Comparison of ENCODE assay signal across 12 cellular contexts in the genomic region with DNA sequence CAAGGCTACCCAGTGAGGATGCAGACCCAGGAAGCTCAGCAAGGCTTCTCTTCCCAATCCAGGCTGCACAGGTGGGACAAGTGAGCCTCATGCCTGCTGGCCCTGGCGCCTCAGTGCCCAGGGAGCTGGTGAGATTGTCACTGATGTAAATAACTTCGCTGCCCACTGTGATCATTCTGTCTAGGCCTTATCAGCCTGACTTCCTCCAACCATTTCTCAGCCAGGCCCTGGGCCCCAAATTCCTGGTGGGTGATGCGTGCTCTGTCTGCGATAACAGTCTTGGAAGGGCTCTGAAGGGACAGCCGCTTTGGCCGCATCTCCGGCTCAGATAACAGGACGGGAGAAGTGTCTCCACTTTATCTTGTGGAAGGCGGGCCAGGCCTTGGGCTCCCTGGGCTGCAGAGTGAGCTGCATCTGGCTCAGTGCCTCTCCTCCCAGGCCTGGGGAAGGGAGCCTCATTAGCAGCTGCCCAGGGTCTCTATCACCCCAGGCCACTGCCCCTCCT. TPM values are rescaled to one million over a fixed set of nuclear protein-coding genes. Genes with fewer than 3 reads are reported as not detected.
DNase-seq lines count a peak whose midpoint lies in the region; ATAC-seq and TF ChIP-seq lines count a peak whose summit lies in the region.
"Had no signal": no experiment of that assay in that cellular context is flagged by ENCODE, and none has a peak within 500 bp of the region (broad histone marks: within the 10 kb centered on the region; RNA-seq: fewer than 3 reads in every experiment).

No MANE protein-coding gene starts in this region.

- H3K36me3 ChIP-seq in GM23338 (ENCODE audit: insufficient read depth) (peaks cover 6% of the 10 kb centered on the region; the same call in 1 of the 2 replicates), SK-N-SH (replicated peaks in 1 of 2; ENCODE audit: control insufficient read depth in 1 of 2, insufficient read depth in 2 of 2, low read length in 1 of 2) (no peaks in the 10 kb centered on the region), cardiac muscle cell (no peaks in the 10 kb centered on the region), trophoblast cell (ENCODE audit: control insufficient read depth in 1 of 2, insufficient read depth in 2 of 2, low read length in 2 of 2) (no peaks in the 10 kb centered on the region)

- H3K4me1 Mint-ChIP-seq in GM23338 = peaks cover 35% of the 10 kb centered on the region

- DNase-seq in GM23338 (ENCODE audit: low spot score) (no peak), SK-N-SH (peak; percentile 71), cardiac muscle cell (ENCODE audit: low read depth in 1 of 2, low spot score in 1 of 2) (peak; percentile 46 to 68), trophoblast cell (peak; percentile 23 to 38), NCI-H526 treated with DMSO at 0.1 percent for 48 hours (lab: John Stamatoyannopoulos, UW) (no peak), NCI-H2196 (lab: John Stamatoyannopoulos, UW; ENCODE audit: unreplicated experiment) (no peak)
- DNase-seq: activated CD8-positive, alpha-beta memory T cell treated with anti-CD3 and anti-CD28 coated beads, Interleukin-2, amount 50 U/mL, for 4 hours; CD4-positive, alpha-beta memory T cell; NCI-H146; T1000 had no signal

- no peak overlapping the region for H4K8ac ChIP-seq in trophoblast cell (ENCODE audit: low read depth, low read length)

- no peak overlapping the region for H4K91ac ChIP-seq in trophoblast cell (ENCODE audit: low read depth, low read length)

- H4K20me1 ChIP-seq in GM23338 (replicated peaks; ENCODE audit: insufficient read depth) = no peaks in the 10 kb centered on the region
- no peaks in the 10 kb centered on the region for H4K20me1 ChIP-seq in SK-N-SH (ENCODE audit: insufficient read depth)

- H3K36me3 Mint-ChIP-seq in GM23338 (ENCODE audit: low read depth) = peaks cover 2% of the 10 kb centered on the region; the same call in 1 of the 3 replicates
- H3K36me3 Mint-ChIP-seq: CD4-positive, alpha-beta memory T cell had no signal

- 29% methylated on average over 6 of the region's 9 CpGs for WGBS in SK-N-SH (ENCODE audit: low lambda C conversion rate)
- no CpG with 5 or more reads among the region's 9 CpGs for WGBS in trophoblast cell (ENCODE audit: extremely low coverage, insufficient coverage, insufficient read length)

- H3K4me3 Mint-ChIP-seq in GM23338 = no peak overlapping the region

- H3K79me1 ChIP-seq in trophoblast cell (ENCODE audit: low read length) = peaks cover 5% of the 10 kb centered on the region

- CTCF ChIA-PET in SK-N-SH (lab: Yijun Ruan, JAX) = interaction anchor here (1.3 to 4.5 kb wide), 4 partner anchors 14 to 101 kb away, joined by 3 to 18 read pairs (median 6); no protein-coding TSS in a partner anchor

- peaks cover 5% of the 10 kb centered on the region; the same call in 1 of the 2 replicates for H3K4me1 ChIP-seq in GM23338 (ENCODE audit: insufficient read depth)
- peaks cover 0 to 35% of the 10 kb centered on the region in 2 experiments; a peak in 1 of 4 replicates for H3K4me1 ChIP-seq in SK-N-SH (ENCODE audit: control insufficient read depth in 1 of 2, insufficient read depth in 2 of 2, low read depth in 1 of 2, low read length in 1 of 2)
- H3K4me1 ChIP-seq in cardiac muscle cell (ENCODE audit: low read depth) = peaks cover 14% of the 10 kb centered on the region
- H3K4me1 ChIP-seq in trophoblast cell (ENCODE audit: control insufficient read depth in 1 of 2, insufficient read depth in 2 of 2, low read length in 2 of 2) = peaks cover 17 to 21% of the 10 kb centered on the region in 2 experiments

- no peak overlapping the region for H2BK12ac ChIP-seq in trophoblast cell (ENCODE audit: low read length)

- POLR2A ChIA-PET in SK-N-SH (lab: Yijun Ruan, JAX) = interaction anchor here (1.4 to 2.9 kb wide), 2 partner anchors 19 to 28 kb away, joined by 5 to 10 read pairs; no protein-coding TSS in a partner anchor

- no peak overlapping the region for H3K4ac ChIP-seq in trophoblast cell (ENCODE audit: low read depth, low read length)

- no peak for TF ChIP-seq RAD21 in SK-N-SH (IDR thresholded peaks at IDR 0.05; ENCODE audit: low read length)

- H3K23ac ChIP-seq in trophoblast cell (ENCODE audit: low read length) = no peak overlapping the region

- H3K4me2 ChIP-seq in GM23338 (no peak overlapping the region), SK-N-SH (no peak overlapping the region), trophoblast cell (ENCODE audit: low read length) (no peak overlapping the region)

- H3K79me2 ChIP-seq in GM23338 (replicated peaks; ENCODE audit: insufficient read depth) = no peaks in the 10 kb centered on the region
- H3K79me2 ChIP-seq in SK-N-SH (ENCODE audit: insufficient read depth) = no peaks in the 10 kb centered on the region
- H3K79me2 ChIP-seq in trophoblast cell (ENCODE audit: control insufficient read depth, insufficient read depth, low read length, poor library complexity) = no peaks in the 10 kb centered on the region

- H3K27me3 ChIP-seq in GM23338 (ENCODE audit: insufficient read depth) = peaks cover 13% of the 10 kb centered on the region
- no peaks in the 10 kb centered on the region for H3K27me3 ChIP-seq in SK-N-SH (ENCODE audit: insufficient read depth)
- H3K27me3 ChIP-seq in cardiac muscle cell = no peaks in the 10 kb centered on the region
- no peaks in the 10 kb centered on the region for H3K27me3 ChIP-seq in trophoblast cell (ENCODE audit: insufficient read depth, low read length)

- ATAC-seq in GM23338 = peak; percentile 4
- ATAC-seq in GM21825 (IDR thresholded peaks at IDR 0.05; ENCODE audit: unreplicated experiment) = no peak
- ATAC-seq in GM19467 (IDR thresholded peaks at IDR 0.05; ENCODE audit: unreplicated experiment) = no peak

- H2AK5ac ChIP-seq in trophoblast cell (ENCODE audit: low read length) = no peak overlapping the region

- H2AFZ ChIP-seq in GM23338 = no peak overlapping the region
- H2AFZ ChIP-seq in SK-N-SH (ENCODE audit: low read depth) = peak overlapping the region; percentile 30; the same call in 1 of the 2 replicates
- H2AFZ ChIP-seq in trophoblast cell (ENCODE audit: insufficient read depth, low read length, poor library complexity) = no peak overlapping the region

- no peak overlapping the region for H3K27ac ChIP-seq in GM23338 (ENCODE audit: low read depth)
- H3K27ac ChIP-seq in SK-N-SH (ENCODE audit: low read depth in 2 of 2, low read length in 1 of 2) = peak overlapping the region in 1 of 2 experiments; percentile 58; a peak in 3 of 4 replicates
- peak overlapping the region; percentile 72 for H3K27ac ChIP-seq in cardiac muscle cell
- peak overlapping the region; percentile 6 for H3K27ac ChIP-seq in trophoblast cell (ENCODE audit: low read depth, low read length)

- TF ChIP-seq CTCF in GM23338 (conservative IDR thresholded peaks at IDR 0.05; ENCODE audit: low read depth in 2 of 2) = no peak
- no peak for TF ChIP-seq CTCF in SK-N-SH (IDR thresholded peaks at IDR 0.05)
- no peak for TF ChIP-seq CTCF in cardiac muscle cell (IDR thresholded peaks at IDR 0.05; ENCODE audit: low read depth, low read length)

- H3K9me3 ChIP-seq in SK-N-SH (no peaks in the 10 kb centered on the region), cardiac muscle cell (ENCODE audit: low read depth) (no peaks in the 10 kb centered on the region), trophoblast cell (ENCODE audit: insufficient read depth, low read depth, low read length) (peaks cover 1% of the 10 kb centered on the region)

- peaks cover 21% of the 10 kb centered on the region for H3K27me3 Mint-ChIP-seq in GM23338 (ENCODE audit: insufficient read depth, low read depth, poor library complexity)

- H4K12ac ChIP-seq in trophoblast cell (ENCODE audit: low read depth, low read length) = no peak overlapping the region

- H3K9me2 ChIP-seq in GM23338 (ENCODE audit: insufficient read depth) (no peaks in the 10 kb centered on the region), SK-N-SH (no peaks in the 10 kb centered on the region)

- H3K14ac ChIP-seq in trophoblast cell (ENCODE audit: low read length) = no peak overlapping the region

- no peak overlapping the region for H3K18ac ChIP-seq in trophoblast cell (ENCODE audit: low read length)

- H3K27ac Mint-ChIP-seq in GM23338 = no peak overlapping the region
- H3K27ac Mint-ChIP-seq: CD4-positive, alpha-beta memory T cell had no signal

- H3K9ac ChIP-seq in SK-N-SH (no peak overlapping the region; the same call in 1 of the 2 replicates), trophoblast cell (ENCODE audit: low read length) (no peak overlapping the region)

- H3K4me3 ChIP-seq in GM23338 = no peak overlapping the region
- no peak overlapping the region for H3K4me3 ChIP-seq in SK-N-SH (ENCODE audit: low read depth in 2 of 2, low read length in 1 of 2)
- no peak overlapping the region for H3K4me3 ChIP-seq in cardiac muscle cell
- no peak overlapping the region for H3K4me3 ChIP-seq in trophoblast cell (ENCODE audit: low read depth, low read length)

- H3F3A ChIP-seq in GM23338 (replicated peaks; ENCODE audit: low read depth) (no peaks in the 10 kb centered on the region), SK-N-SH (replicated peaks; ENCODE audit: insufficient read depth) (no peaks in the 10 kb centered on the region)

- H2BK5ac ChIP-seq in trophoblast cell (ENCODE audit: low read depth, low read length, poor library complexity) = no peak overlapping the region

- H3K9me3 Mint-ChIP-seq in GM23338 = peaks cover 12% of the 10 kb centered on the region

- H2BK120ac ChIP-seq in trophoblast cell (ENCODE audit: insufficient read depth, low read length, poor library complexity) = no peak overlapping the region

- TF ChIP-seq EP300 in SK-N-SH (IDR thresholded peaks at IDR 0.05; ENCODE audit: borderline replicate concordance in 1 of 2, low read depth in 1 of 2, low read length in 1 of 2) = no peak

TF ChIP-seq in SK-N-SH, 30 proteins besides CTCF, POLR2A, EP300 and RAD21:
- TF ChIP-seq GATA2 (CRISPR knock-in tag; IDR thresholded peaks at IDR 0.05) (peak; percentile 64), RFX5 (IDR thresholded peaks at IDR 0.05; ENCODE audit: low read length) (no peak)

RNA-seq across cellular contexts. Expression of a gene that starts 2.2 kb away (rescaled TPM):
- 24.9 and 26.8 TPM in 2 replicates for total RNA-seq in GM23338 (2014; rRNA removed; shearing (Covaris generic))
- polyA plus RNA-seq in GM23338 (2016; fragmentation: Nextera tagmentation; extraction: Ambion mirVana) (18.8 and 24.4 TPM in 2 replicates), SK-N-SH (2012; rRNA removed) (4.8 and 5.2 TPM in 2 replicates), cardiac muscle cell (19.3 and 33.5 TPM in 2 replicates)
- 1.5 and 2.6 TPM in 2 replicates for polyA plus RNA-seq in SK-N-SH (2012; cell fraction: cytosol; rRNA removed)
- polyA plus RNA-seq in SK-N-SH (2012; cell fraction: nucleus; rRNA removed) = 4.4 and 5.2 TPM in 2 replicates
- total RNA-seq in cardiac muscle cell = 24.9 and 42.4 TPM in 2 replicates
- 15.9 and 19.7 TPM in 2 replicates for polyA plus RNA-seq in trophoblast cell (2013)
- total RNA-seq: CD4-positive, alpha-beta memory T cell had no signal
- polyA plus RNA-seq: CD4-positive, alpha-beta memory T cell had no signal

Comparison
In these comparisons a context has a peak if more than half of its experiments do, and no peak if none do; other contexts are left out.
1. DNase-seq: peak in SK-N-SH (single experiment), cardiac muscle cell (2 of 2) and trophoblast cell (2 of 2); none in GM23338 (single experiment), NCI-H526 treated with DMSO at 0.1 percent for 48 hours (single experiment) and NCI-H2196 (single experiment).